ENCODE assay signal across 15 cellular contexts in the genomic region with DNA sequence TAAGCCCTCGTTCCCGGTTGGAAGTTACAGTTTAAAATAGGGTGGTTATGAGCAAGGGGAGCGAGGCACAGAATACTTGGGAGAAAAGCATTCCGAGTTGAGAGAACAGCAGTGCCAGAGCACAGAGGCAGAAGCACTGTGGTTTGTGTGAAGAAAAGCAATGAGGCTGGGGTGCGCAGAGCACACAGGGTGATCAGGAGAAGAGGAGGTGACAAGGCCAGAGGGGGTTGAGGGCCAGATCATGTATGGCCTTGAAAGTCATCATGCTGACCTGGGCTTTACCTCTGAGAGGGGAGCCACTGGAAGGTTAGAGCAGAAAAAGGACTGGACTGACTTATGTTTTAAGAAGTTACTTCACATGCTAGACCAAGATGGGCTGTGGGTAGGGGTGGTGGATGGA. TPM values are rescaled to one million over a fixed set of nuclear protein-coding genes. Genes with fewer than 3 reads are reported as not detected.
DNase-seq lines count a peak whose midpoint lies in the region; ATAC-seq, FAIRE-seq and TF ChIP-seq lines count a peak whose summit lies in the region.
"Had no signal": no experiment of that assay in that cellular context is flagged by ENCODE, and none has a peak within 500 bp of the region (broad histone marks: within the 10 kb centered on the region; RNA-seq: fewer than 3 reads in every experiment).

No MANE protein-coding gene starts in this region.

- no peak for DNase-seq in activated CD4-positive, alpha-beta T cell treated with anti-CD3 and anti-CD28 coated beads for 36 hours
- DNase-seq in activated CD4-positive, alpha-beta T cell treated with anti-CD3 and anti-CD28 coated beads, Interleukin-2, amount 50 U/mL, for 1 hour: no peak
- no peak for DNase-seq in GM19239 (ENCODE audit: insufficient read length, low spot score)
- DNase-seq in activated CD8-positive, alpha-beta T cell treated with anti-CD3 and anti-CD28 coated beads for 36 hours: no peak
- no peak for DNase-seq in natural killer cell
- DNase-seq in HuH-7 (ENCODE audit: low spot score): no peak
- no peak for DNase-seq in stimulated activated naive B cell treated with anti-CD40 and anti-IgM and Interleukin-4, amounts not matched to agents 10 μg/mL and 1 μg/mL and 100 μg/mL, for 72 hours
- DNase-seq in GM13976 (ENCODE audit: low spot score): no peak
- DNase-seq: GDM1, NCI-H1417, NCI-H748 treated with DMSO at 0.1 percent for 48 hours, PC-9 had no signal

- CTCF ChIA-PET in activated CD4-positive, alpha-beta T cell treated with anti-CD3 and anti-CD28 coated beads for 36 hours (lab: Charles Lee): interaction anchor here (1.1 kb wide), 1 partner anchor 20 kb away, joined by 3 read pairs; no protein-coding TSS in a partner anchor
- CTCF ChIA-PET in activated CD8-positive, alpha-beta T cell treated with anti-CD3 and anti-CD28 coated beads for 36 hours (lab: Charles Lee): interaction anchor here (1.5 kb wide), 1 partner anchor 234 kb away, joined by 4 read pairs; no protein-coding TSS in a partner anchor

- POLR2A ChIA-PET in activated CD4-positive, alpha-beta T cell treated with anti-CD3 and anti-CD28 coated beads for 36 hours (lab: Charles Lee): no interaction called here
- POLR2A ChIA-PET in activated CD8-positive, alpha-beta T cell treated with anti-CD3 and anti-CD28 coated beads for 36 hours (lab: Charles Lee): interaction anchor here (1.2 kb wide), 1 partner anchor 9 kb away, joined by 3 read pairs; no protein-coding TSS in a partner anchor

- no peak overlapping the region for H3K4me3 Mint-ChIP-seq in activated CD4-positive, alpha-beta T cell treated with anti-CD3 and anti-CD28 coated beads for 36 hours
- no peak overlapping the region for H3K4me3 Mint-ChIP-seq in activated CD8-positive, alpha-beta T cell treated with anti-CD3 and anti-CD28 coated beads for 36 hours
- peak overlapping the region; percentile 28 for H3K4me3 Mint-ChIP-seq in natural killer cell
- no peak overlapping the region for H3K4me3 Mint-ChIP-seq in stimulated activated naive B cell treated with anti-CD40 and anti-IgM and Interleukin-4, amounts not matched to agents 10 μg/mL and 1 μg/mL and 100 μg/mL, for 72 hours

- TF ChIP-seq CTCF in activated CD8-positive, alpha-beta T cell treated with anti-CD3 and anti-CD28 coated beads for 36 hours (IDR thresholded peaks at IDR 0.05): no peak
- TF ChIP-seq CTCF in natural killer cell (IDR thresholded peaks at IDR 0.05) (no peak), GM13976 (IDR thresholded peaks at IDR 0.05; ENCODE audit: borderline replicate concordance, control extremely low read depth, extremely low read depth, insufficient read depth, missing control alignments) (no peak)

- ATAC-seq in activated CD4-positive, alpha-beta T cell treated with anti-CD3 and anti-CD28 coated beads for 36 hours: no peak
- no peak for ATAC-seq in activated CD8-positive, alpha-beta T cell treated with anti-CD3 and anti-CD28 coated beads for 36 hours
- no peak for ATAC-seq in natural killer cell
- ATAC-seq in stimulated activated naive B cell treated with anti-CD40 and anti-IgM and Interleukin-4, amounts not matched to agents 10 μg/mL and 1 μg/mL and 100 μg/mL, for 72 hours (replicated peaks): no peak

- intact Hi-C loops in activated CD4-positive, alpha-beta T cell treated with anti-CD3 and anti-CD28 coated beads for 36 hours (cut with DNase I, micrococcal nuclease): no loop called here
- intact Hi-C loops in activated CD8-positive, alpha-beta T cell treated with anti-CD3 and anti-CD28 coated beads for 36 hours (cut with micrococcal nuclease): no loop called here
- intact Hi-C loops in natural killer cell (cut with micrococcal nuclease): no loop called here

- in situ Hi-C loops in GM13976 (cut with MboI; ENCODE audit: low sequenced_read_pairs, unreplicated experiment): no loop called here

- no peaks in the 10 kb centered on the region for H3K36me3 Mint-ChIP-seq in activated CD4-positive, alpha-beta T cell treated with anti-CD3 and anti-CD28 coated beads for 36 hours (ENCODE audit: low read depth)
- H3K36me3 Mint-ChIP-seq in activated CD8-positive, alpha-beta T cell treated with anti-CD3 and anti-CD28 coated beads for 36 hours (ENCODE audit: low read depth): no peaks in the 10 kb centered on the region
- no peaks in the 10 kb centered on the region for H3K36me3 Mint-ChIP-seq in natural killer cell
- H3K36me3 Mint-ChIP-seq in stimulated activated naive B cell treated with anti-CD40 and anti-IgM and Interleukin-4, amounts not matched to agents 10 μg/mL and 1 μg/mL and 100 μg/mL, for 72 hours: no peaks in the 10 kb centered on the region

- H3K27ac Mint-ChIP-seq in activated CD4-positive, alpha-beta T cell treated with anti-CD3 and anti-CD28 coated beads for 36 hours: peak overlapping the region; percentile 93
- H3K27ac Mint-ChIP-seq in activated CD8-positive, alpha-beta T cell treated with anti-CD3 and anti-CD28 coated beads for 36 hours: peak overlapping the region; percentile 89
- H3K27ac Mint-ChIP-seq in natural killer cell: peak overlapping the region; percentile 56 to 64
- H3K27ac Mint-ChIP-seq in stimulated activated naive B cell treated with anti-CD40 and anti-IgM and Interleukin-4, amounts not matched to agents 10 μg/mL and 1 μg/mL and 100 μg/mL, for 72 hours: no peak overlapping the region

- no peaks in the 10 kb centered on the region for H3K27me3 Mint-ChIP-seq in activated CD4-positive, alpha-beta T cell treated with anti-CD3 and anti-CD28 coated beads for 36 hours
- no peaks in the 10 kb centered on the region for H3K27me3 Mint-ChIP-seq in activated CD8-positive, alpha-beta T cell treated with anti-CD3 and anti-CD28 coated beads for 36 hours
- H3K27me3 Mint-ChIP-seq in natural killer cell (ENCODE audit: low read depth in 2 of 2): no peaks in the 10 kb centered on the region
- peaks cover 7 to 8% of the 10 kb centered on the region in 2 donors for H3K27me3 Mint-ChIP-seq in stimulated activated naive B cell treated with anti-CD40 and anti-IgM and Interleukin-4, amounts not matched to agents 10 μg/mL and 1 μg/mL and 100 μg/mL, for 72 hours

- FAIRE-seq in GM19239 (lab: Jason Lieb, UNC): peak; percentile 31
- FAIRE-seq: endothelial cell of umbilical vein, islet of Langerhans had no signal

- H3K4me1 Mint-ChIP-seq in activated CD4-positive, alpha-beta T cell treated with anti-CD3 and anti-CD28 coated beads for 36 hours: peaks cover 40% of the 10 kb centered on the region
- H3K4me1 Mint-ChIP-seq in activated CD8-positive, alpha-beta T cell treated with anti-CD3 and anti-CD28 coated beads for 36 hours (ENCODE audit: low read depth): peaks cover 40% of the 10 kb centered on the region
- H3K4me1 Mint-ChIP-seq in natural killer cell: peaks cover 23 to 27% of the 10 kb centered on the region in 2 donors
- peaks cover 24 to 25% of the 10 kb centered on the region in 2 donors for H3K4me1 Mint-ChIP-seq in stimulated activated naive B cell treated with anti-CD40 and anti-IgM and Interleukin-4, amounts not matched to agents 10 μg/mL and 1 μg/mL and 100 μg/mL, for 72 hours
- H3K4me1 Mint-ChIP-seq: nephron had no signal

- H3K9me3 Mint-ChIP-seq in activated CD4-positive, alpha-beta T cell treated with anti-CD3 and anti-CD28 coated beads for 36 hours (ENCODE audit: low read depth): no peaks in the 10 kb centered on the region
- no peaks in the 10 kb centered on the region for H3K9me3 Mint-ChIP-seq in activated CD8-positive, alpha-beta T cell treated with anti-CD3 and anti-CD28 coated beads for 36 hours
- no peaks in the 10 kb centered on the region for H3K9me3 Mint-ChIP-seq in natural killer cell
- H3K9me3 Mint-ChIP-seq in stimulated activated naive B cell treated with anti-CD40 and anti-IgM and Interleukin-4, amounts not matched to agents 10 μg/mL and 1 μg/mL and 100 μg/mL, for 72 hours: no peaks in the 10 kb centered on the region
- H3K9me3 Mint-ChIP-seq: nephron had no signal

RNA-seq across cellular contexts. Expression of a gene that starts 3.5 kb away (rescaled TPM):
- total RNA-seq in activated CD4-positive, alpha-beta T cell treated with anti-CD3 and anti-CD28 coated beads for 36 hours: 10 to 100 TPM; 62.5 to 62.8 TPM
- total RNA-seq in activated CD8-positive, alpha-beta T cell treated with anti-CD3 and anti-CD28 coated beads for 36 hours: 10 to 100 TPM; 58.4 to 63.5 TPM
- total RNA-seq in natural killer cell: 100 to 1,000 TPM; 174 to 260 (median 211) TPM

RNA-seq across cellular contexts. Expression of a gene that starts 21.4 kb away (rescaled TPM):
- total RNA-seq in activated CD4-positive, alpha-beta T cell treated with anti-CD3 and anti-CD28 coated beads for 36 hours: 10 to 100 TPM; 13.6 to 14.7 TPM
- 10 to 100 TPM; 12.8 to 16.1 TPM for total RNA-seq in activated CD8-positive, alpha-beta T cell treated with anti-CD3 and anti-CD28 coated beads for 36 hours
- 100 to 1,000 TPM in 1 of 3 donors, 10 to 100 TPM in 2; 72.2 to 104 (median 76.1) TPM for total RNA-seq in natural killer cell

RNA-seq across cellular contexts. Expression of a gene that starts 40.5 kb away (rescaled TPM):
- 10 to 100 TPM; 31.4 to 33.2 TPM for total RNA-seq in activated CD4-positive, alpha-beta T cell treated with anti-CD3 and anti-CD28 coated beads for 36 hours
- 10 to 100 TPM; 32.7 to 34.0 TPM for total RNA-seq in activated CD8-positive, alpha-beta T cell treated with anti-CD3 and anti-CD28 coated beads for 36 hours
- 100 to 1,000 TPM; 285 to 373 (median 348) TPM for total RNA-seq in natural killer cell

Comparison
In these comparisons a context has a peak if more than half of its experiments do, and no peak if none do; other contexts are left out.
1. RNA of a gene that starts 21.4 kb away (total RNA-seq): 72.2 to 104 TPM in natural killer cell; 12.8 to 16.1 TPM in activated CD8-positive, alpha-beta T cell treated with anti-CD3 and anti-CD28 coated beads for 36 hours and 13.6 to 14.7 TPM in activated CD4-positive, alpha-beta T cell treated with anti-CD3 and anti-CD28 coated beads for 36 hours; every median in the first group is over 4 times any median in the second.
2. RNA of a gene that starts 40.5 kb away (total RNA-seq): 285 to 373 TPM in natural killer cell; 32.7 to 34.0 TPM in activated CD8-positive, alpha-beta T cell treated with anti-CD3 and anti-CD28 coated beads for 36 hours and 31.4 to 33.2 TPM in activated CD4-positive, alpha-beta T cell treated with anti-CD3 and anti-CD28 coated beads for 36 hours; every median in the first group is over 4 times any median in the second.